11 cellular contexts compared by ENCODE assay signal in the genomic region with DNA sequence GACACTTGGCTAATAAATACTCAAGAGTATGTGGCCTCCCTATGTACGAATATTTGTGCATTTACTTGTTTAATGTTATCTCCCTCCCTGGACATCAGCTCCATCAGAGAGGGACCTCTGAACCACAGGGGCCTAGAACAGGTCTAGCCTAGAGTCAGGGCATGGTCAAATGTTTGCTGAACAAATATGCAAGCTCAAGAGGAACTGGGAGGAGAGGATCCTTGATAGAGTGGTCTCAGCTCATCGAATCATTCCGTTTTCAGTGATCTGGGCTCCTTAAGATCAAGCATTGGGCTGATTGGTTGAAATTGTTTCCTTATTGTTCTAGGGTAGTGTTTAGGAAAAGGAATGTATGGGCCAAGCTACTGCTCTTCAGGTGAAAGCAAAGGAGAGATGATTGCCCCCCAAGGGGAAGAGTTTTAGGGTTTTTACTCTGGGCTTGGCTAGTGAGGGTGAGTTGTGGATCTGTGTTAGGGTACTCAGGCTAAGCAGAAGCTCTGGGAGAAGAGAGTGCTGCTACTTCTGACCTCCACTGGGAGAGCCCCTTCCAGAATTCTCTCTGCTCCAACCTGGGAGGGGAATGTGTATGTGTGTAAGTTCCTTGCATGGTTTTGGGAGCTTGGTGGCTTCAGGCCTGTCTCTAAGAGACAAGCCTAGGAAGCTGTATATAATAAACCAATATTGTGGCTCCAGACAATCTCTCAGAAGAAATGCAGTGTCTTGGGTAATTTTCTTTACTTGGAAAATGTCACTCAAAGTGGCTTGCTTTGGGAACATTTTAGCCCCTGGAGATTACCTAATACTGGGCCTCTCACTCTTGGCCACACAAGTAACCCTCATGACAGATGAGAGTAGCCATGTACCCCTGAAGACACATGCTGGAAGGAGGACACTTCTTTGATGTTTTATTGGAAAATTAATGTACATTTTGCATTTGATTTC.
DNase-seq lines count a peak whose midpoint lies in the region; ATAC-seq and TF ChIP-seq lines count a peak whose summit lies in the region.
"Had no signal": no experiment of that assay in that cellular context is flagged by ENCODE, and none has a peak within 500 bp of the region (broad histone marks: within the 10 kb centered on the region; RNA-seq: fewer than 3 reads in every experiment).

No MANE protein-coding gene starts in this region.

- H3K27me3 Mint-ChIP-seq in activated CD8-positive, alpha-beta T cell treated with anti-CD3 and anti-CD28 coated beads for 36 hours = peaks cover 24% of the 10 kb centered on the region

- CTCF ChIA-PET in activated CD8-positive, alpha-beta T cell treated with anti-CD3 and anti-CD28 coated beads for 36 hours (lab: Charles Lee) = no interaction called here

- DNase-seq in activated CD8-positive, alpha-beta T cell treated with anti-CD3 and anti-CD28 coated beads for 36 hours = no peak
- DNase-seq in pons (ENCODE audit: low spot score) (no peak), GM19238 (ENCODE audit: insufficient read length, low spot score) (no peak), NCI-H748 treated with DMSO at 0.1 percent for 48 hours (lab: John Stamatoyannopoulos, UW) (no peak)
- no peak for DNase-seq in activated CD4-positive, CD25-positive, alpha-beta regulatory T cell treated with anti-CD3 and anti-CD28 coated beads, Interleukin-2, amount 50 U/mL, for 72 hours
- DNase-seq: effector memory CD8-positive, alpha-beta T cell; H9; NCI-H1105 had no signal

- no peak for TF ChIP-seq POLR2A in GM18505 (IDR thresholded peaks at IDR 0.05; ENCODE audit: borderline replicate concordance, extremely low read depth, insufficient read depth, insufficient read length)

- intact Hi-C loops in activated CD8-positive, alpha-beta T cell treated with anti-CD3 and anti-CD28 coated beads for 36 hours (cut with micrococcal nuclease) = no loop called here

- peaks cover 25% of the 10 kb centered on the region for H3K4me1 Mint-ChIP-seq in activated CD8-positive, alpha-beta T cell treated with anti-CD3 and anti-CD28 coated beads for 36 hours (ENCODE audit: low read depth)
- H3K4me1 Mint-ChIP-seq: H9 had no signal

- H3K27ac Mint-ChIP-seq in activated CD8-positive, alpha-beta T cell treated with anti-CD3 and anti-CD28 coated beads for 36 hours = no peak overlapping the region
- H3K27ac Mint-ChIP-seq: effector memory CD8-positive, alpha-beta T cell; H9 had no signal

- H3K36me3 Mint-ChIP-seq in activated CD8-positive, alpha-beta T cell treated with anti-CD3 and anti-CD28 coated beads for 36 hours (ENCODE audit: low read depth) = peaks cover 5% of the 10 kb centered on the region

- TF ChIP-seq CTCF in activated CD8-positive, alpha-beta T cell treated with anti-CD3 and anti-CD28 coated beads for 36 hours (IDR thresholded peaks at IDR 0.05) = no peak

- no peak overlapping the region for H3K4me3 Mint-ChIP-seq in activated CD8-positive, alpha-beta T cell treated with anti-CD3 and anti-CD28 coated beads for 36 hours
- H3K4me3 Mint-ChIP-seq: effector memory CD8-positive, alpha-beta T cell; H9 had no signal

- ATAC-seq in GM18505 (IDR thresholded peaks at IDR 0.05; ENCODE audit: unreplicated experiment) (peak; percentile 25), GM19467 (IDR thresholded peaks at IDR 0.05; ENCODE audit: unreplicated experiment) (peak; percentile 16), HG03025 (IDR thresholded peaks at IDR 0.05; ENCODE audit: low FRiP score, unreplicated experiment) (peak; percentile 11)
- peak; percentile 27 for ATAC-seq in activated CD8-positive, alpha-beta T cell treated with anti-CD3 and anti-CD28 coated beads for 36 hours

- H3K9me3 Mint-ChIP-seq in activated CD8-positive, alpha-beta T cell treated with anti-CD3 and anti-CD28 coated beads for 36 hours = peaks cover 28% of the 10 kb centered on the region

- POLR2A ChIA-PET in activated CD8-positive, alpha-beta T cell treated with anti-CD3 and anti-CD28 coated beads for 36 hours (lab: Charles Lee) = no interaction called here
